In genomic region chr12:112559784-112560183, GRCh38 we compare ENCODE assay signal across 2 cellular contexts.
TF ChIP-seq lines count a peak whose summit lies in the region.

No MANE protein-coding gene starts in this region.

TF ChIP-seq in GM12878, 131 proteins besides CTCF, POLR2A, EP300 and RAD21:
- peak; percentile 71 for TF ChIP-seq YY1 (IDR thresholded peaks at IDR 0.05; ENCODE audit: low read depth, low read length)
- TF ChIP-seq RELB (IDR thresholded peaks at IDR 0.05; ENCODE audit: low read depth), result no peak

TF ChIP-seq in neural cell, 6 proteins besides CTCF, POLR2A, EP300 and RAD21:
- TF ChIP-seq EZH2 (IDR thresholded peaks at IDR 0.05; ENCODE audit: borderline replicate concordance, insufficient read depth, low read length, poor library complexity, severe bottlenecking), result no peak
- TF ChIP-seq SMC3 (conservative IDR thresholded peaks at IDR 0.05; ENCODE audit: poor library complexity), result no peak
- no peak for TF ChIP-seq TAF1 (IDR thresholded peaks at IDR 0.05; ENCODE audit: low read depth)
- no peak for TF ChIP-seq POLR2AphosphoS5 (IDR thresholded peaks at IDR 0.05)
- no peak for TF ChIP-seq MXI1 (conservative IDR thresholded peaks at IDR 0.05; ENCODE audit: poor library complexity, severe bottlenecking)
- no peak for TF ChIP-seq REST (IDR thresholded peaks at IDR 0.05; ENCODE audit: borderline replicate concordance)
